In the genomic region with DNA sequence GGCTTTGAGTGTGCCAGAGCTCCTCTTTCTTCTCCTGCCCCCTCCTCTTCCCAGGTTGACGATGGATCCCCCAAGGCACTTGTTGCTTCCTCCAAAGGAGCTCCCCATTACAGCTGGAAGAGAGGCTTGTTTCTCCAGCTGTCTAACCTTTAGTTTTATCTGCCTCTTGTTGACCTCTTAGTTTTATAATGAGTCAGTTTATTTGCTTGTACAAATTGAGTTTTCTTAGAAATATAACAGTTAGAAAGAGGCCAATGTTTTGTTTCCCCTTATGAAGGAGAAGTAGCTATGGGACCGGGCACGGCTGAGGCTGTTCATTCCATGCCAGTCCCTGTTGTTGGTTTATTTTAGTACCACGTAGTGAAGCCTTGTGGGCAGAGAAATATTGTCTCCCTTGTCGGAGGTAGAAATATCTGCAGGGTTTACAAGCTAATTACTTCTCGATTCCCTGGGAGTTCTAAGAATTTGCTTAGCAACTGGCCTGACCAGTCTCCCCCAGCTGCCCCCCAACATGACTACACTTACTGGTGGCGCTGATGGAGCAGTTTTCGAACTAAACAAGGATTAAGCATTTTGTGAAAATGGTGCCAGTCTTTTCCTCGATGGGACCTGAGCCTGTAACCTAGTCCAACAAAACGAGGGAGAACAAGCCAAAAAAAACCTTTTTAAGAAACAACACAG, we compare ENCODE assay signal across 9 cellular contexts.
DNase-seq lines count a peak whose midpoint lies in the region; ATAC-seq and TF ChIP-seq lines count a peak whose summit lies in the region.
"Had no signal": no experiment of that assay in that cellular context is flagged by ENCODE, and none has a peak within 500 bp of the region (broad histone marks: within the 10 kb centered on the region; RNA-seq: fewer than 3 reads in every experiment).

No MANE protein-coding gene starts in this region.

- H3K4me3 ChIP-seq in PC-3 (ENCODE audit: low read length) (no peak overlapping the region), dorsolateral prefrontal cortex (peak overlapping the region in 5 of 59 donors; percentile 1 to 17 (median 12)), testis (no peak overlapping the region)

- no peaks in the 10 kb centered on the region for H3K36me3 Mint-ChIP-seq in mesothelial cell of epicardium
- no peaks in the 10 kb centered on the region for H3K36me3 Mint-ChIP-seq in natural killer cell treated with Interleukin-12 subunit alpha and Interleukin-12 subunit beta and Interleukin-15 and Interleukin-18, amount 100 ng/mL, for 72 hours

- H3K27me3 ChIP-seq in PC-3 (ENCODE audit: low read length) (no peaks in the 10 kb centered on the region), dorsolateral prefrontal cortex (no peaks in the 10 kb centered on the region), testis (no peaks in the 10 kb centered on the region)

- no peaks in the 10 kb centered on the region for H3K27me3 Mint-ChIP-seq in mesothelial cell of epicardium (ENCODE audit: low read depth)
- H3K27me3 Mint-ChIP-seq in natural killer cell treated with Interleukin-12 subunit alpha and Interleukin-12 subunit beta and Interleukin-15 and Interleukin-18, amount 100 ng/mL, for 72 hours = no peaks in the 10 kb centered on the region

- H3K9me3 Mint-ChIP-seq in mesothelial cell of epicardium = no peaks in the 10 kb centered on the region
- no peaks in the 10 kb centered on the region for H3K9me3 Mint-ChIP-seq in natural killer cell treated with Interleukin-12 subunit alpha and Interleukin-12 subunit beta and Interleukin-15 and Interleukin-18, amount 100 ng/mL, for 72 hours

- no peaks in the 10 kb centered on the region for H3K9me3 ChIP-seq in PC-3 (ENCODE audit: low read length)
- H3K9me3 ChIP-seq in testis = no peaks in the 10 kb centered on the region

- H3K27ac ChIP-seq in PC-3 (ENCODE audit: low read length) (peak overlapping the region; percentile 10; the same call in 1 of the 2 replicates), dorsolateral prefrontal cortex (peak overlapping the region in 42 of 59 donors; percentile 3 to 80 (median 42)), testis (peak overlapping the region; percentile 39 to 70)

- CTCF ChIA-PET in PC-3 (lab: Charles Lee) = no interaction called here

- peaks cover 27% of the 10 kb centered on the region for H3K4me1 ChIP-seq in PC-3 (ENCODE audit: insufficient read depth, low read length)
- H3K4me1 ChIP-seq in testis = peaks cover 24% of the 10 kb centered on the region

- TF ChIP-seq POLR2A in testis (IDR thresholded peaks at IDR 0.05) = no peak

- H3F3A ChIP-seq in PC-3 (ENCODE audit: low read length, unreplicated experiment) = no peaks in the 10 kb centered on the region

- no peak overlapping the region for H3K9ac ChIP-seq in PC-3 (ENCODE audit: low read length)

- intact Hi-C loops in PC-3 (cut with micrococcal nuclease) (no loop called here), dorsolateral prefrontal cortex (cut with DNase I) (loop anchor here in 1 of 2 donors (5.0 kb wide), 1 partner anchor 158 kb away; a partner anchor contains a TSS), testis (cut with DNase I; ENCODE audit: low total_unique reads) (no loop called here)

- no peak for DNase-seq in PC-3
- DNase-seq in dorsolateral prefrontal cortex = no peak
- DNase-seq in mesothelial cell of epicardium (ENCODE audit: low spot score in 2 of 2, unreplicated experiment in 2 of 2) = no peak
- DNase-seq in testis = no peak
- DNase-seq in retina = no peak
- no peak for DNase-seq in natural killer cell treated with Interleukin-12 subunit alpha and Interleukin-12 subunit beta and Interleukin-15 and Interleukin-18, amount 100 ng/mL, for 72 hours (ENCODE audit: low spot score)
- no peak for DNase-seq in activated CD8-positive, alpha-beta memory T cell treated with anti-CD3 and anti-CD28 coated beads, Interleukin-2, amount 50 U/mL, for 4 hours
- DNase-seq in effector CD4-positive, alpha-beta T cell = no peak
- DNase-seq: NCI-H2107 had no signal

- POLR2A ChIA-PET in PC-3 (lab: Charles Lee; ENCODE audit: unreplicated experiment) = no interaction called here

- peak overlapping the region; percentile 59 for H2AFZ ChIP-seq in PC-3 (ENCODE audit: low read length)

- no peaks in the 10 kb centered on the region for H3K9me2 ChIP-seq in PC-3 (replicated peaks; ENCODE audit: low read length)

- no TSS peak for BruUV-seq in PC-3 (replicated peaks; lab: Mats Ljungman, UMichigan)

- H3K27ac Mint-ChIP-seq in mesothelial cell of epicardium = peak overlapping the region; percentile 92
- no peak overlapping the region for H3K27ac Mint-ChIP-seq in natural killer cell treated with Interleukin-12 subunit alpha and Interleukin-12 subunit beta and Interleukin-15 and Interleukin-18, amount 100 ng/mL, for 72 hours

- no peak for ATAC-seq in PC-3
- no peak for ATAC-seq in natural killer cell treated with Interleukin-12 subunit alpha and Interleukin-12 subunit beta and Interleukin-15 and Interleukin-18, amount 100 ng/mL, for 72 hours

- TF ChIP-seq CTCF in PC-3 (conservative IDR thresholded peaks at IDR 0.05; ENCODE audit: low read depth, low read length) (no peak), dorsolateral prefrontal cortex (IDR thresholded peaks at IDR 0.05 in 54 of 56, conservative IDR thresholded peaks at IDR 0.05 in 2 of 56; ENCODE audit: low read depth in 1 of 56, partially characterized antibody in 56 of 56) (no peak), mesothelial cell of epicardium (IDR thresholded peaks at IDR 0.05; ENCODE audit: unreplicated experiment) (no peak), testis (IDR thresholded peaks at IDR 0.05) (no peak)

- H3K36me3 ChIP-seq in PC-3 (ENCODE audit: low read depth, low read length) (no peaks in the 10 kb centered on the region), testis (ENCODE audit: low read depth, missing control alignments) (no peaks in the 10 kb centered on the region)

- H3K4me2 ChIP-seq in PC-3 (ENCODE audit: low read length) = peak overlapping the region; percentile 42

- WGBS in testis, 2 donors = 39 to 42% methylated on average over 10 of the region's 10 CpGs

- no peaks in the 10 kb centered on the region for H4K20me1 ChIP-seq in PC-3 (ENCODE audit: low read length)

- H3K79me2 ChIP-seq in PC-3 (ENCODE audit: low read length) = no peaks in the 10 kb centered on the region

- peak overlapping the region; percentile 1 for H3K4me3 Mint-ChIP-seq in mesothelial cell of epicardium
- no peak overlapping the region for H3K4me3 Mint-ChIP-seq in natural killer cell treated with Interleukin-12 subunit alpha and Interleukin-12 subunit beta and Interleukin-15 and Interleukin-18, amount 100 ng/mL, for 72 hours

- peaks cover 58% of the 10 kb centered on the region for H3K4me1 Mint-ChIP-seq in mesothelial cell of epicardium
- peaks cover 10 to 11% of the 10 kb centered on the region in 2 donors for H3K4me1 Mint-ChIP-seq in natural killer cell treated with Interleukin-12 subunit alpha and Interleukin-12 subunit beta and Interleukin-15 and Interleukin-18, amount 100 ng/mL, for 72 hours (ENCODE audit: low read depth in 2 of 2)
